Comparison of ENCODE assay signal across 8 cellular contexts in the genomic region with DNA sequence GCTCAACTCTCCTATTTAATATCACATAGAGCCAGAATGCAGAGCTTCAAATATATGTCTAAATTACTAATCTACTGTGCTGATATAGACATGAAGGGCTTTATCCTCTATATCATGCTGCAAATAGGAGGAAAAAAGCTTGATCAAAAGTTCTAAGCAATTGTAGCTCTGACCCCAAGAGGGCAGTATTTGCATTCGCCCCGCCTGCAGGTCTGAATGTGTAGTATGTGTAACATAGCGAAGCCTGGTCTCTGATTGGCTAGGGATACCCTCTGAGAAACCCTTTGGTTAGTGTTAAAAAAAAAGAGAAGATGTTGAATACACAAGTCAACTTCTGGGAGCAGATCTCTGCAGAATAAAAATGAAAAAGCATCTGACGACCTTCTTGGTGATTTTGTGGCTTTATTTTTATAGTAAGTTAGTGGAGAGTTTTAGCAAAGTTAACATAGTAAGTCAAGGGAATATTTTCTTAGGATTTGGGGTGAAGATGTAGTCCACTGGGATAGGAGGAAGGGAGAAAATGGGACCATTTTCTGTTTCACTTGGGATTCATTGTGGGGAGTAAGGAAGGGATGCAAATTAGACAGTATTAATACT.
DNase-seq lines count a peak whose midpoint lies in the region; ATAC-seq, FAIRE-seq and TF ChIP-seq lines count a peak whose summit lies in the region.

No MANE protein-coding gene starts in this region.

- peaks cover 20% of the 10 kb centered on the region for H3K27me3 Mint-ChIP-seq in activated T-helper 17 cell treated with anti-CD3 and anti-CD28 coated beads, Interleukin-2, amount 50 U/mL, for 72 hours

- H3K4me3 ChIP-seq in OCI-LY7 (ENCODE audit: low read depth, low read length, poor library complexity, severe bottlenecking): no peak overlapping the region

- H3K27ac Mint-ChIP-seq in activated T-helper 17 cell treated with anti-CD3 and anti-CD28 coated beads, Interleukin-2, amount 50 U/mL, for 72 hours: peak overlapping the region; percentile 6

- peaks cover 6% of the 10 kb centered on the region for H3K4me1 Mint-ChIP-seq in activated T-helper 17 cell treated with anti-CD3 and anti-CD28 coated beads, Interleukin-2, amount 50 U/mL, for 72 hours

- TF ChIP-seq CTCF in OCI-LY7 (conservative IDR thresholded peaks at IDR 0.05; ENCODE audit: low read length): peak; percentile 90

- TF ChIP-seq POLR2A in GM12892 (IDR thresholded peaks at IDR 0.05; ENCODE audit: low read depth, low read length): no peak

- intact Hi-C loops in OCI-LY7 (cut with micrococcal nuclease; ENCODE audit: unreplicated experiment): no loop called here

- no peak overlapping the region for H3K4me2 ChIP-seq in OCI-LY7 (ENCODE audit: low read length)

- H3K4me1 ChIP-seq in OCI-LY7 (ENCODE audit: insufficient read depth, low read length, poor library complexity, severe bottlenecking): no peaks in the 10 kb centered on the region

- H3K36me3 Mint-ChIP-seq in activated T-helper 17 cell treated with anti-CD3 and anti-CD28 coated beads, Interleukin-2, amount 50 U/mL, for 72 hours (ENCODE audit: low read depth): no peaks in the 10 kb centered on the region

- CTCF ChIA-PET in OCI-LY7 (lab: Charles Lee; ENCODE audit: unreplicated experiment): interaction anchor here (0.6 to 1.3 kb wide), 2 partner anchors 27 to 702 kb away, joined by 3 to 5 read pairs; no protein-coding TSS in a partner anchor

- no peak for FAIRE-seq in GM12892 (lab: Jason Lieb, UNC)

- ATAC-seq in GM21360 (IDR thresholded peaks at IDR 0.05; ENCODE audit: unreplicated experiment): peak; percentile 51
- ATAC-seq in activated T-helper 17 cell treated with anti-CD3 and anti-CD28 coated beads, Interleukin-2, amount 50 U/mL, for 72 hours (replicated peaks): peak; percentile 98
- ATAC-seq in HG02981 (IDR thresholded peaks at IDR 0.05; ENCODE audit: unreplicated experiment): no peak

- no peaks in the 10 kb centered on the region for H3K9me3 ChIP-seq in OCI-LY7 (ENCODE audit: low read length)

- H3K79me2 ChIP-seq in OCI-LY7 (ENCODE audit: insufficient read depth, low read depth, low read length): no peaks in the 10 kb centered on the region

- no peaks in the 10 kb centered on the region for H3K9me3 Mint-ChIP-seq in activated T-helper 17 cell treated with anti-CD3 and anti-CD28 coated beads, Interleukin-2, amount 50 U/mL, for 72 hours

- no peaks in the 10 kb centered on the region for H3K9me2 ChIP-seq in OCI-LY7 (ENCODE audit: insufficient read depth, low read length)

- H2AFZ ChIP-seq in OCI-LY7 (ENCODE audit: low read length): no peak overlapping the region

- no peaks in the 10 kb centered on the region for H3K36me3 ChIP-seq in OCI-LY7 (ENCODE audit: insufficient read depth, low read length)

- no peak overlapping the region for H3K27ac ChIP-seq in OCI-LY7 (ENCODE audit: low read depth, low read length, poor library complexity, severe bottlenecking)

- H3K4me3 Mint-ChIP-seq in activated T-helper 17 cell treated with anti-CD3 and anti-CD28 coated beads, Interleukin-2, amount 50 U/mL, for 72 hours: peak overlapping the region; percentile 57

- H4K20me1 ChIP-seq in OCI-LY7 (ENCODE audit: insufficient read depth, low read length): no peaks in the 10 kb centered on the region

- no TSS peak for BruUV-seq in OCI-LY7 (replicated peaks; lab: Mats Ljungman, UMichigan)

- POLR2A ChIA-PET in OCI-LY7 (lab: Charles Lee): no interaction called here

- DNase-seq in A172 (ENCODE audit: low spot score) (peak; percentile 13), OCI-LY7 (ENCODE audit: low spot score) (peak; percentile 58), left kidney (ENCODE audit: low read depth, low spot score) (peak; percentile 52), GM19240 (ENCODE audit: insufficient read length, low spot score) (no peak), GM12892 (ENCODE audit: insufficient read length) (no peak)

Comparison
In these comparisons a context has a peak if more than half of its experiments do, and no peak if none do; other contexts are left out.
1. DNase-seq: peak in A172 (single experiment), OCI-LY7 (single experiment) and left kidney (single experiment); none in GM19240 (single experiment) and GM12892 (single experiment).